In genomic region chr15:81278306-81279029, GRCh38 we compare ENCODE assay signal across 16 cellular contexts. TPM values are rescaled to one million over a fixed set of nuclear protein-coding genes. Genes with fewer than 3 reads are reported as not detected.
DNase-seq lines count a peak whose midpoint lies in the region; ATAC-seq and TF ChIP-seq lines count a peak whose summit lies in the region.
"Had no signal": no experiment of that assay in that cellular context is flagged by ENCODE, and none has a peak within 500 bp of the region (broad histone marks: within the 10 kb centered on the region; RNA-seq: fewer than 3 reads in every experiment).

No MANE protein-coding gene starts in this region.

- H3K27me3 Mint-ChIP-seq in activated naive CD8-positive, alpha-beta T cell treated with anti-CD3 and anti-CD28 coated beads, Interleukin-2, amount 50 U/mL, for 24 hours: no peaks in the 10 kb centered on the region
- H3K27me3 Mint-ChIP-seq in stimulated activated memory B cell treated with anti-CD40 and anti-IgM and Interleukin-4, amounts not matched to agents 10 μg/mL and 1 μg/mL and 100 μg/mL, for 72 hours: no peaks in the 10 kb centered on the region
- H3K27me3 Mint-ChIP-seq in natural killer cell treated with Interleukin-12 subunit alpha and Interleukin-12 subunit beta and Interleukin-15 and Interleukin-18, amount 100 ng/mL, for 72 hours: no peaks in the 10 kb centered on the region

- peak overlapping the region in 1 of 3 donors; percentile 64 for H3K27ac ChIP-seq in right lobe of liver

- no peak for TF ChIP-seq POLR2A in right lobe of liver (IDR thresholded peaks at IDR 0.05)

- peaks cover 25% of the 10 kb centered on the region for H3K36me3 Mint-ChIP-seq in activated naive CD8-positive, alpha-beta T cell treated with anti-CD3 and anti-CD28 coated beads, Interleukin-2, amount 50 U/mL, for 24 hours (ENCODE audit: low read depth)
- H3K36me3 Mint-ChIP-seq in stimulated activated memory B cell treated with anti-CD40 and anti-IgM and Interleukin-4, amounts not matched to agents 10 μg/mL and 1 μg/mL and 100 μg/mL, for 72 hours: peaks cover 6% of the 10 kb centered on the region
- H3K36me3 Mint-ChIP-seq in natural killer cell treated with Interleukin-12 subunit alpha and Interleukin-12 subunit beta and Interleukin-15 and Interleukin-18, amount 100 ng/mL, for 72 hours: peaks cover 10% of the 10 kb centered on the region

- no peaks in the 10 kb centered on the region for H3K36me3 ChIP-seq in right lobe of liver
- H3K36me3 ChIP-seq: BE2C had no signal

- H3K27me3 ChIP-seq in right lobe of liver: no peaks in the 10 kb centered on the region
- H3K27me3 ChIP-seq: BE2C had no signal

- peaks cover 16% of the 10 kb centered on the region for H3K9me3 Mint-ChIP-seq in activated naive CD8-positive, alpha-beta T cell treated with anti-CD3 and anti-CD28 coated beads, Interleukin-2, amount 50 U/mL, for 24 hours
- peaks cover 7% of the 10 kb centered on the region for H3K9me3 Mint-ChIP-seq in stimulated activated memory B cell treated with anti-CD40 and anti-IgM and Interleukin-4, amounts not matched to agents 10 μg/mL and 1 μg/mL and 100 μg/mL, for 72 hours
- H3K9me3 Mint-ChIP-seq in natural killer cell treated with Interleukin-12 subunit alpha and Interleukin-12 subunit beta and Interleukin-15 and Interleukin-18, amount 100 ng/mL, for 72 hours: no peaks in the 10 kb centered on the region

- 60% methylated on average over 4 of the region's 6 CpGs for WGBS in right lobe of liver (ENCODE audit: insufficient coverage, low coverage, low lambda C conversion rate, missing lambda C conversion rate)

- H3K27ac Mint-ChIP-seq in activated naive CD8-positive, alpha-beta T cell treated with anti-CD3 and anti-CD28 coated beads, Interleukin-2, amount 50 U/mL, for 24 hours: no peak overlapping the region
- peak overlapping the region; percentile 16 for H3K27ac Mint-ChIP-seq in stimulated activated memory B cell treated with anti-CD40 and anti-IgM and Interleukin-4, amounts not matched to agents 10 μg/mL and 1 μg/mL and 100 μg/mL, for 72 hours
- no peak overlapping the region for H3K27ac Mint-ChIP-seq in natural killer cell treated with Interleukin-12 subunit alpha and Interleukin-12 subunit beta and Interleukin-15 and Interleukin-18, amount 100 ng/mL, for 72 hours
- H3K27ac Mint-ChIP-seq: CD8-positive, alpha-beta T cell; HFFc6 had no signal

- H3K9me3 ChIP-seq in right lobe of liver: no peaks in the 10 kb centered on the region
- H3K9me3 ChIP-seq: BE2C had no signal

- no peak overlapping the region for H3K4me3 ChIP-seq in right lobe of liver

- H3K4me3 Mint-ChIP-seq in activated naive CD8-positive, alpha-beta T cell treated with anti-CD3 and anti-CD28 coated beads, Interleukin-2, amount 50 U/mL, for 24 hours: no peak overlapping the region
- H3K4me3 Mint-ChIP-seq in stimulated activated memory B cell treated with anti-CD40 and anti-IgM and Interleukin-4, amounts not matched to agents 10 μg/mL and 1 μg/mL and 100 μg/mL, for 72 hours: no peak overlapping the region
- H3K4me3 Mint-ChIP-seq in natural killer cell treated with Interleukin-12 subunit alpha and Interleukin-12 subunit beta and Interleukin-15 and Interleukin-18, amount 100 ng/mL, for 72 hours: no peak overlapping the region
- H3K4me3 Mint-ChIP-seq: CD8-positive, alpha-beta T cell; HFFc6 had no signal

- intact Hi-C loops in right lobe of liver (cut with DNase I): loop anchor here (10.0 kb wide), 3 partner anchors 56 to 126 kb away; no protein-coding TSS in a partner anchor

- TF ChIP-seq CTCF in right lobe of liver (IDR thresholded peaks at IDR 0.05): no peak

- peak; percentile 21 for DNase-seq in activated effector memory CD4-positive, alpha-beta T cell treated with anti-CD3 and anti-CD28 coated beads, Interleukin-2, amount 50 U/mL, for 16 hours
- DNase-seq in activated effector memory CD4-positive, alpha-beta T cell treated with Interleukin-2 at 50 U/mL for 16 hours: no peak
- peak; percentile 0 for DNase-seq in activated naive CD8-positive, alpha-beta T cell treated with anti-CD3 and anti-CD28 coated beads, Interleukin-2, amount 50 U/mL, for 24 hours
- DNase-seq in right lobe of liver (no peak), AG20443 (ENCODE audit: low spot score) (no peak)
- no peak for DNase-seq in natural killer cell treated with Interleukin-12 subunit alpha and Interleukin-12 subunit beta and Interleukin-15 and Interleukin-18, amount 100 ng/mL, for 72 hours (ENCODE audit: low spot score)
- DNase-seq: BE2C; CD8-positive, alpha-beta T cell; COR-L47; DMS153; DMS79 treated with DMSO at 0.1 percent for 48 hours; EL; HCEC 1CT; HFFc6 had no signal

- H3K4me1 Mint-ChIP-seq in activated naive CD8-positive, alpha-beta T cell treated with anti-CD3 and anti-CD28 coated beads, Interleukin-2, amount 50 U/mL, for 24 hours: peaks cover 39% of the 10 kb centered on the region
- H3K4me1 Mint-ChIP-seq in stimulated activated memory B cell treated with anti-CD40 and anti-IgM and Interleukin-4, amounts not matched to agents 10 μg/mL and 1 μg/mL and 100 μg/mL, for 72 hours: peaks cover 28% of the 10 kb centered on the region
- H3K4me1 Mint-ChIP-seq in natural killer cell treated with Interleukin-12 subunit alpha and Interleukin-12 subunit beta and Interleukin-15 and Interleukin-18, amount 100 ng/mL, for 72 hours (ENCODE audit: low read depth in 2 of 2): peaks cover 11 to 12% of the 10 kb centered on the region in 2 donors

- no peak for ATAC-seq in activated naive CD8-positive, alpha-beta T cell treated with anti-CD3 and anti-CD28 coated beads, Interleukin-2, amount 50 U/mL, for 24 hours
- ATAC-seq in right lobe of liver (peak in 3 of 4 donors; percentile 13 to 46 (median 24)), GM18511 (IDR thresholded peaks at IDR 0.05; ENCODE audit: unreplicated experiment) (no peak)
- ATAC-seq in stimulated activated memory B cell treated with anti-CD40 and anti-IgM and Interleukin-4, amounts not matched to agents 10 μg/mL and 1 μg/mL and 100 μg/mL, for 72 hours: no peak
- ATAC-seq in natural killer cell treated with Interleukin-12 subunit alpha and Interleukin-12 subunit beta and Interleukin-15 and Interleukin-18, amount 100 ng/mL, for 72 hours: no peak
- ATAC-seq: CD8-positive, alpha-beta T cell had no signal

- peaks cover 0 to 63% (median 23%) of the 10 kb centered on the region in 4 donors for H3K4me1 ChIP-seq in right lobe of liver
- H3K4me1 ChIP-seq: BE2C had no signal

RNA-seq across cellular contexts. Expression of gene STARD5, which starts 45.5 kb away (rescaled TPM):
- 10 to 100 TPM; 16.4 to 49.9 (median 19.7) TPM for total RNA-seq in right lobe of liver
- 1 to 10 TPM; 6.2 to 7.8 TPM for total RNA-seq in natural killer cell treated with Interleukin-12 subunit alpha and Interleukin-12 subunit beta and Interleukin-15 and Interleukin-18, amount 100 ng/mL, for 72 hours

Comparison
In these comparisons a context has a peak if more than half of its experiments do, and no peak if none do; other contexts are left out.
1. DNase-seq: peak in activated effector memory CD4-positive, alpha-beta T cell treated with anti-CD3 and anti-CD28 coated beads, Interleukin-2, amount 50 U/mL, for 16 hours (single experiment) and activated naive CD8-positive, alpha-beta T cell treated with anti-CD3 and anti-CD28 coated beads, Interleukin-2, amount 50 U/mL, for 24 hours (single experiment); none in activated effector memory CD4-positive, alpha-beta T cell treated with Interleukin-2 at 50 U/mL for 16 hours (single experiment), right lobe of liver (0 of 3), natural killer cell treated with Interleukin-12 subunit alpha and Interleukin-12 subunit beta and Interleukin-15 and Interleukin-18, amount 100 ng/mL, for 72 hours (single experiment) and AG20443 (single experiment).
2. ATAC-seq: peak in right lobe of liver (3 of 4); none in activated naive CD8-positive, alpha-beta T cell treated with anti-CD3 and anti-CD28 coated beads, Interleukin-2, amount 50 U/mL, for 24 hours (single experiment), stimulated activated memory B cell treated with anti-CD40 and anti-IgM and Interleukin-4, amounts not matched to agents 10 μg/mL and 1 μg/mL and 100 μg/mL, for 72 hours (single experiment), natural killer cell treated with Interleukin-12 subunit alpha and Interleukin-12 subunit beta and Interleukin-15 and Interleukin-18, amount 100 ng/mL, for 72 hours (0 of 2) and GM18511 (single experiment).